8 cellular contexts compared by ENCODE assay signal in the genomic region with DNA sequence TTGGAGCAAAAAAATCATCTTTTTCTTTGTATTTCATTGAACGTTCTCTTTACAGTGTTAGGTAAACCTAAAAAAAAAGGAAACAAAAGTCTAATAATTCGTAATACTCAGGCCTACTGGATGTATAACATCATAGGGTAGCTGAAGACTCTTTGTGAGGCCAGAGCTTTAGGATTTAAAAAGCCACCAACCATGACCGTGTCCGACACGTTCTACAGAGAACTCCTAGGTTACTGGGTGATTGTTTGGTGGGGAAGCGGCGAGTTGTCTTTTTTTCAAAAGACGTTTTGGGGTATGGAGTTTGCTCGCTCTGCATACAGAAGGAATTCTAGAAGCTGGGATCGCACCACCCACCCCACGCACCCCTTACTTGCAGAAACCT. TPM values are rescaled to one million over a fixed set of nuclear protein-coding genes. Genes with fewer than 3 reads are reported as not detected.
DNase-seq lines count a peak whose midpoint lies in the region; ATAC-seq and TF ChIP-seq lines count a peak whose summit lies in the region.

No MANE protein-coding gene starts in this region.

- peaks cover 44% of the 10 kb centered on the region for H3K79me2 ChIP-seq in OCI-LY7 (ENCODE audit: insufficient read depth, low read depth, low read length)

- H3K27ac ChIP-seq in OCI-LY7 (ENCODE audit: low read depth, low read length, poor library complexity, severe bottlenecking) = peak overlapping the region; percentile 90

- no peaks in the 10 kb centered on the region for H3K9me2 ChIP-seq in OCI-LY7 (ENCODE audit: insufficient read depth, low read length)

- H3K4me1 ChIP-seq in OCI-LY7 (ENCODE audit: insufficient read depth, low read length, poor library complexity, severe bottlenecking) = peaks cover 37% of the 10 kb centered on the region

- H3K4me2 ChIP-seq in OCI-LY7 (ENCODE audit: low read length) = peak overlapping the region; percentile 85

- H3K9me3 ChIP-seq in OCI-LY7 (ENCODE audit: low read length) = no peaks in the 10 kb centered on the region

- intact Hi-C loops in OCI-LY7 (cut with micrococcal nuclease; ENCODE audit: unreplicated experiment) = loop anchor here (1.0 to 10.0 kb wide), 3 partner anchors 54 to 1156 kb away; a partner anchor contains a TSS

- peak overlapping the region; percentile 90 for H3K4me3 ChIP-seq in OCI-LY7 (ENCODE audit: low read depth, low read length, poor library complexity, severe bottlenecking)

- peaks cover 21% of the 10 kb centered on the region for H3K4me1 Mint-ChIP-seq in T-helper 2 cell treated with Interferon-gamma antibody and Interleukin-4, amounts not matched to agents 5 μg/mL and 100 μg/mL, for 36 hours (ENCODE audit: low read depth)
- H3K4me1 Mint-ChIP-seq in endothelial cell (ENCODE audit: unreplicated experiment) = peaks cover 22% of the 10 kb centered on the region
- peaks cover 8 to 28% of the 10 kb centered on the region in 2 donors for H3K4me1 Mint-ChIP-seq in natural killer cell treated with Interleukin-12 subunit alpha and Interleukin-12 subunit beta and Interleukin-15 and Interleukin-18, amount 100 ng/mL, for 72 hours (ENCODE audit: low read depth in 2 of 2)

- DNase-seq in T-helper 2 cell treated with Interferon-gamma antibody and Interleukin-4, amounts not matched to agents 5 μg/mL and 100 μg/mL, for 36 hours (ENCODE audit: low spot score) = no peak
- no peak for DNase-seq in T-helper 2 cell
- DNase-seq in OCI-LY7 (ENCODE audit: low spot score) = no peak
- no peak for DNase-seq in endothelial cell (ENCODE audit: low spot score)
- DNase-seq in natural killer cell treated with Interleukin-12 subunit alpha and Interleukin-12 subunit beta and Interleukin-15 and Interleukin-18, amount 100 ng/mL, for 72 hours (ENCODE audit: low spot score) = no peak
- no peak for DNase-seq in dedifferentiated amniotic fluid mesenchymal stem cell (ENCODE audit: extremely low spot score)

- H3K9me3 Mint-ChIP-seq in T-helper 2 cell treated with Interferon-gamma antibody and Interleukin-4, amounts not matched to agents 5 μg/mL and 100 μg/mL, for 36 hours = no peaks in the 10 kb centered on the region
- no peaks in the 10 kb centered on the region for H3K9me3 Mint-ChIP-seq in endothelial cell (ENCODE audit: unreplicated experiment)
- no peaks in the 10 kb centered on the region for H3K9me3 Mint-ChIP-seq in natural killer cell treated with Interleukin-12 subunit alpha and Interleukin-12 subunit beta and Interleukin-15 and Interleukin-18, amount 100 ng/mL, for 72 hours

- peak overlapping the region; percentile 85 for H3K27ac Mint-ChIP-seq in T-helper 2 cell treated with Interferon-gamma antibody and Interleukin-4, amounts not matched to agents 5 μg/mL and 100 μg/mL, for 36 hours
- peak overlapping the region; percentile 97 for H3K27ac Mint-ChIP-seq in endothelial cell (ENCODE audit: unreplicated experiment)
- peak overlapping the region; percentile 97 to 99 for H3K27ac Mint-ChIP-seq in natural killer cell treated with Interleukin-12 subunit alpha and Interleukin-12 subunit beta and Interleukin-15 and Interleukin-18, amount 100 ng/mL, for 72 hours

- H3K27me3 Mint-ChIP-seq in T-helper 2 cell treated with Interferon-gamma antibody and Interleukin-4, amounts not matched to agents 5 μg/mL and 100 μg/mL, for 36 hours (ENCODE audit: low read depth) = no peaks in the 10 kb centered on the region
- peaks cover 9% of the 10 kb centered on the region for H3K27me3 Mint-ChIP-seq in endothelial cell (ENCODE audit: unreplicated experiment)
- peaks cover 0 to 2% of the 10 kb centered on the region in 2 donors for H3K27me3 Mint-ChIP-seq in natural killer cell treated with Interleukin-12 subunit alpha and Interleukin-12 subunit beta and Interleukin-15 and Interleukin-18, amount 100 ng/mL, for 72 hours

- H3K36me3 Mint-ChIP-seq in T-helper 2 cell treated with Interferon-gamma antibody and Interleukin-4, amounts not matched to agents 5 μg/mL and 100 μg/mL, for 36 hours (ENCODE audit: low read depth) = peaks cover 26% of the 10 kb centered on the region
- peaks cover 12% of the 10 kb centered on the region for H3K36me3 Mint-ChIP-seq in endothelial cell (ENCODE audit: low read depth, unreplicated experiment)
- H3K36me3 Mint-ChIP-seq in natural killer cell treated with Interleukin-12 subunit alpha and Interleukin-12 subunit beta and Interleukin-15 and Interleukin-18, amount 100 ng/mL, for 72 hours = peaks cover 12% of the 10 kb centered on the region

- CTCF ChIA-PET in OCI-LY7 (lab: Charles Lee; ENCODE audit: unreplicated experiment) = no interaction called here

- no peak for ATAC-seq in natural killer cell treated with Interleukin-12 subunit alpha and Interleukin-12 subunit beta and Interleukin-15 and Interleukin-18, amount 100 ng/mL, for 72 hours
- no peak for ATAC-seq in HG03045 (IDR thresholded peaks at IDR 0.05; ENCODE audit: unreplicated experiment)
- no peak for ATAC-seq in GM19035 (IDR thresholded peaks at IDR 0.05; ENCODE audit: unreplicated experiment)

- TF ChIP-seq CTCF in OCI-LY7 (conservative IDR thresholded peaks at IDR 0.05; ENCODE audit: low read length) (no peak), endothelial cell (IDR thresholded peaks at IDR 0.05; ENCODE audit: unreplicated experiment) (no peak)

- POLR2A ChIA-PET in OCI-LY7 (lab: Charles Lee) = interaction anchor here (0.5 to 2.6 kb wide), 10 partner anchors 9 to 312 kb away, joined by 3 to 18 read pairs (median 4); a partner anchor contains a TSS

- peaks cover 38% of the 10 kb centered on the region for H3K36me3 ChIP-seq in OCI-LY7 (ENCODE audit: insufficient read depth, low read length)

- no TSS peak for BruUV-seq in OCI-LY7 (replicated peaks; lab: Mats Ljungman, UMichigan)

- H3K4me3 Mint-ChIP-seq in T-helper 2 cell treated with Interferon-gamma antibody and Interleukin-4, amounts not matched to agents 5 μg/mL and 100 μg/mL, for 36 hours = peak overlapping the region; percentile 83
- H3K4me3 Mint-ChIP-seq in endothelial cell (ENCODE audit: unreplicated experiment) = peak overlapping the region; percentile 91
- H3K4me3 Mint-ChIP-seq in natural killer cell treated with Interleukin-12 subunit alpha and Interleukin-12 subunit beta and Interleukin-15 and Interleukin-18, amount 100 ng/mL, for 72 hours = peak overlapping the region; percentile 98

- H2AFZ ChIP-seq in OCI-LY7 (ENCODE audit: low read length) = peak overlapping the region; percentile 70; the same call in 1 of the 2 replicates

- peaks cover 25% of the 10 kb centered on the region for H4K20me1 ChIP-seq in OCI-LY7 (ENCODE audit: insufficient read depth, low read length)

RNA-seq across cellular contexts. Expression of a gene that starts 0.6 kb away (rescaled TPM):
- 259 and 260 TPM in 2 replicates for total RNA-seq in OCI-LY7 (2014; rRNA removed; shearing (Covaris generic))
- total RNA-seq in OCI-LY7 (2022) = 286 and 298 TPM in 2 replicates
- total RNA-seq in endothelial cell (ENCODE audit: unreplicated experiment) = 257 TPM
- 100 to 1,000 TPM; 228 to 234 TPM for total RNA-seq in natural killer cell treated with Interleukin-12 subunit alpha and Interleukin-12 subunit beta and Interleukin-15 and Interleukin-18, amount 100 ng/mL, for 72 hours

RNA-seq across cellular contexts. Expression of a gene that starts 54.5 kb away (rescaled TPM):
- total RNA-seq in OCI-LY7 (2014; rRNA removed; shearing (Covaris generic)) = 62.5 and 64.9 TPM in 2 replicates
- total RNA-seq in OCI-LY7 (2022) (94.2 and 120 TPM in 2 replicates), endothelial cell (ENCODE audit: unreplicated experiment) (34.4 TPM)
- total RNA-seq in natural killer cell treated with Interleukin-12 subunit alpha and Interleukin-12 subunit beta and Interleukin-15 and Interleukin-18, amount 100 ng/mL, for 72 hours = 100 to 1,000 TPM in 1 of 2 donors, 10 to 100 TPM in 1; 93.6 to 135 TPM
